In genomic region chr2:109145286-109145685, GRCh38 we compare ENCODE assay signal across 15 cellular contexts. TPM values are rescaled to one million over a fixed set of nuclear protein-coding genes. Genes with fewer than 3 reads are reported as not detected.
DNase-seq lines count a peak whose midpoint lies in the region; ATAC-seq and TF ChIP-seq lines count a peak whose summit lies in the region.
"Had no signal": no experiment of that assay in that cellular context is flagged by ENCODE, and none has a peak within 500 bp of the region (broad histone marks: within the 10 kb centered on the region; RNA-seq: fewer than 3 reads in every experiment).

No MANE protein-coding gene starts in this region.

- peaks cover 37% of the 10 kb centered on the region for H3K4me1 Mint-ChIP-seq in activated CD4-positive, alpha-beta T cell treated with anti-CD3 and anti-CD28 coated beads, Interleukin-2, amount 10 ng/mL, durations not matched to agents 7 days and 5 days
- H3K4me1 Mint-ChIP-seq in effector memory CD8-positive, alpha-beta T cell (ENCODE audit: low read depth in 2 of 2) = peaks cover 14 to 21% of the 10 kb centered on the region in 2 donors
- H3K4me1 Mint-ChIP-seq: CD14-positive monocyte had no signal

- H3K4me2 ChIP-seq in Loucy (ENCODE audit: low read depth, low read length, poor library complexity, severe bottlenecking) (peak overlapping the region; percentile 83), neuronal stem cell (ENCODE audit: insufficient read depth, low read length, poor library complexity, severe bottlenecking) (no peak overlapping the region)

- peak overlapping the region; percentile 44 for H3K23ac ChIP-seq in neuronal stem cell (ENCODE audit: low read depth, low read length, poor library complexity)

- TF ChIP-seq CTCF in Loucy (conservative IDR thresholded peaks at IDR 0.05; ENCODE audit: low read length) (no peak), dorsolateral prefrontal cortex (IDR thresholded peaks at IDR 0.05 in 54 of 56, conservative IDR thresholded peaks at IDR 0.05 in 2 of 56; ENCODE audit: low read depth in 1 of 56, partially characterized antibody in 56 of 56) (no peak)

- H2AK5ac ChIP-seq in neuronal stem cell (ENCODE audit: low read depth, low read length) = no peak overlapping the region

- no peaks in the 10 kb centered on the region for H3K27me3 ChIP-seq in Loucy (ENCODE audit: insufficient read depth, low read length, poor library complexity, severe bottlenecking)
- no peaks in the 10 kb centered on the region for H3K27me3 ChIP-seq in neuronal stem cell (ENCODE audit: control insufficient read depth in 3 of 3, insufficient read depth in 3 of 3, low read depth in 1 of 3, low read length in 3 of 3)
- H3K27me3 ChIP-seq in dorsolateral prefrontal cortex = no peaks in the 10 kb centered on the region

- peak overlapping the region; percentile 67 for H3K9ac ChIP-seq in Loucy (ENCODE audit: low read depth, low read length, poor library complexity, severe bottlenecking)
- H3K9ac ChIP-seq in neuronal stem cell (ENCODE audit: low read depth, low read length, poor library complexity) = peak overlapping the region; percentile 27

- no peak overlapping the region for H2BK12ac ChIP-seq in neuronal stem cell (ENCODE audit: low read length)

- H3K36me3 Mint-ChIP-seq in activated CD4-positive, alpha-beta T cell treated with anti-CD3 and anti-CD28 coated beads, Interleukin-2, amount 10 ng/mL, durations not matched to agents 7 days and 5 days (ENCODE audit: low read depth) = no peaks in the 10 kb centered on the region
- no peaks in the 10 kb centered on the region for H3K36me3 Mint-ChIP-seq in effector memory CD8-positive, alpha-beta T cell (ENCODE audit: insufficient read depth)
- no peaks in the 10 kb centered on the region for H3K36me3 Mint-ChIP-seq in activated naive CD4-positive, alpha-beta T cell treated with anti-CD3 and anti-CD28 coated beads, Interleukin-2, amount 50 U/mL, for 72 hours
- H3K36me3 Mint-ChIP-seq: CD14-positive monocyte had no signal

- CTCF ChIA-PET in activated CD4-positive, alpha-beta T cell treated with anti-CD3 and anti-CD28 coated beads, Interleukin-2, amount 10 ng/mL, durations not matched to agents 7 days and 5 days (lab: Charles Lee) = no interaction called here

- H3K36me3 ChIP-seq in Loucy (ENCODE audit: insufficient read depth, low read length) (no peaks in the 10 kb centered on the region), neuronal stem cell (replicated peaks in 1 of 2; ENCODE audit: control insufficient read depth in 2 of 2, insufficient read depth in 2 of 2, low read length in 2 of 2) (no peaks in the 10 kb centered on the region)

- peak overlapping the region; percentile 43 for H2BK5ac ChIP-seq in neuronal stem cell (ENCODE audit: low read length)

- H3K27me3 Mint-ChIP-seq in activated CD4-positive, alpha-beta T cell treated with anti-CD3 and anti-CD28 coated beads, Interleukin-2, amount 10 ng/mL, durations not matched to agents 7 days and 5 days = peaks cover 25% of the 10 kb centered on the region
- peaks cover 52 to 78% of the 10 kb centered on the region in 2 donors for H3K27me3 Mint-ChIP-seq in effector memory CD8-positive, alpha-beta T cell

- no peak overlapping the region for H3K4ac ChIP-seq in neuronal stem cell (ENCODE audit: low read length)

- no peak for ATAC-seq in effector memory CD8-positive, alpha-beta T cell (replicated peaks)
- no peak for ATAC-seq in activated naive CD4-positive, alpha-beta T cell treated with anti-CD3 and anti-CD28 coated beads, Interleukin-2, amount 50 U/mL, for 72 hours

- no peak overlapping the region for H3K4me3 Mint-ChIP-seq in activated CD4-positive, alpha-beta T cell treated with anti-CD3 and anti-CD28 coated beads, Interleukin-2, amount 10 ng/mL, durations not matched to agents 7 days and 5 days
- peak overlapping the region in 1 of 2 donors; percentile 18 for H3K4me3 Mint-ChIP-seq in effector memory CD8-positive, alpha-beta T cell
- H3K4me3 Mint-ChIP-seq: CD14-positive monocyte, HFFc6 had no signal

- peaks cover 78% of the 10 kb centered on the region for H3K79me2 ChIP-seq in Loucy (ENCODE audit: insufficient read depth, low read length)

- no peaks in the 10 kb centered on the region for H4K20me1 ChIP-seq in Loucy (ENCODE audit: insufficient read depth, low read length, poor library complexity, severe bottlenecking)

- no peaks in the 10 kb centered on the region for H3K79me1 ChIP-seq in neuronal stem cell (ENCODE audit: low read depth, low read length)

- H2BK120ac ChIP-seq in neuronal stem cell (ENCODE audit: low read depth, low read length) = no peak overlapping the region

- H4K8ac ChIP-seq in neuronal stem cell (ENCODE audit: low read depth, low read length) = no peak overlapping the region

- no peak overlapping the region for H4K91ac ChIP-seq in neuronal stem cell (ENCODE audit: low read depth, low read length, poor library complexity)

- H3K27ac ChIP-seq in neuronal stem cell (replicated peaks; ENCODE audit: low read length) = no peak overlapping the region
- H3K27ac ChIP-seq in dorsolateral prefrontal cortex = no peak overlapping the region
- H3K27ac ChIP-seq: HL-60 had no signal

- H3K18ac ChIP-seq in neuronal stem cell (ENCODE audit: low read length) = peak overlapping the region; percentile 2

- H3K27ac Mint-ChIP-seq in activated CD4-positive, alpha-beta T cell treated with anti-CD3 and anti-CD28 coated beads, Interleukin-2, amount 10 ng/mL, durations not matched to agents 7 days and 5 days = peak overlapping the region; percentile 50
- peak overlapping the region; percentile 29 to 69 for H3K27ac Mint-ChIP-seq in effector memory CD8-positive, alpha-beta T cell
- no peak overlapping the region for H3K27ac Mint-ChIP-seq in activated naive CD4-positive, alpha-beta T cell treated with anti-CD3 and anti-CD28 coated beads, Interleukin-2, amount 50 U/mL, for 72 hours
- H3K27ac Mint-ChIP-seq: HFFc6 had no signal

- H3K9me2 ChIP-seq in Loucy (replicated peaks; ENCODE audit: low read depth, low read length) = no peaks in the 10 kb centered on the region

- no peaks in the 10 kb centered on the region for H3K9me3 Mint-ChIP-seq in activated CD4-positive, alpha-beta T cell treated with anti-CD3 and anti-CD28 coated beads, Interleukin-2, amount 10 ng/mL, durations not matched to agents 7 days and 5 days
- H3K9me3 Mint-ChIP-seq in effector memory CD8-positive, alpha-beta T cell = no peaks in the 10 kb centered on the region
- no peaks in the 10 kb centered on the region for H3K9me3 Mint-ChIP-seq in activated naive CD4-positive, alpha-beta T cell treated with anti-CD3 and anti-CD28 coated beads, Interleukin-2, amount 50 U/mL, for 72 hours
- H3K9me3 Mint-ChIP-seq: CD14-positive monocyte, HFFc6 had no signal

- no peak for DNase-seq in activated CD4-positive, alpha-beta T cell treated with anti-CD3 and anti-CD28 coated beads, Interleukin-2, amount 10 ng/mL, durations not matched to agents 7 days and 5 days
- DNase-seq in activated CD4-positive, alpha-beta T cell treated with anti-CD3 and anti-CD28 coated beads, Interleukin-2, amount 50 U/mL, for 48 hours = no peak
- no peak for DNase-seq in effector memory CD8-positive, alpha-beta T cell
- DNase-seq in neuronal stem cell (ENCODE audit: low spot score) (no peak), dorsolateral prefrontal cortex (no peak)
- no peak for DNase-seq in activated naive CD4-positive, alpha-beta T cell treated with anti-CD3 and anti-CD28 coated beads, Interleukin-2, amount 50 U/mL, for 72 hours (ENCODE audit: low spot score in 2 of 2)
- no peak for DNase-seq in stimulated activated CD4-positive, alpha-beta T cell treated with anti-CD3 and anti-CD28 coated beads, Interleukin-1b, Interleukin-23, amount 100 ng/mL, for 48 hours
- DNase-seq: 8988T, DMS53, GF-D8, HCEC 1CT, HFFc6 had no signal

- no peaks in the 10 kb centered on the region for H3K9me3 ChIP-seq in Loucy (ENCODE audit: insufficient read depth, low read depth, low read length)
- peaks cover 0 to 2% of the 10 kb centered on the region in 2 donors for H3K9me3 ChIP-seq in neuronal stem cell (replicated peaks in 1 of 2; ENCODE audit: control insufficient read depth in 2 of 2, insufficient read depth in 1 of 2, low read depth in 1 of 2, low read length in 2 of 2)

- H3K4me3 ChIP-seq in Loucy (ENCODE audit: low read length, poor library complexity, severe bottlenecking) (no peak overlapping the region), neuronal stem cell (ENCODE audit: low read length in 2 of 2) (no peak overlapping the region), dorsolateral prefrontal cortex (no peak overlapping the region)

- H3F3A ChIP-seq in Loucy (ENCODE audit: low read depth) = no peaks in the 10 kb centered on the region

- POLR2A ChIA-PET in activated CD4-positive, alpha-beta T cell treated with anti-CD3 and anti-CD28 coated beads, Interleukin-2, amount 10 ng/mL, durations not matched to agents 7 days and 5 days (lab: Charles Lee) = no interaction called here

- no peak overlapping the region for H2BK15ac ChIP-seq in neuronal stem cell (ENCODE audit: low read length)

- H3K14ac ChIP-seq in neuronal stem cell (ENCODE audit: low read length) = no peak overlapping the region

- intact Hi-C loops in dorsolateral prefrontal cortex (cut with DNase I) = no loop called here

- WGBS in neuronal stem cell (ENCODE audit: extremely low coverage in 2 of 2, insufficient read length in 2 of 2, insufficient replicate concordance in 1 of 2), 2 donors = no CpG with 5 or more reads among the region's 12 CpGs

- H2AFZ ChIP-seq in Loucy (ENCODE audit: low read length) = no peak overlapping the region
- no peak overlapping the region for H2AFZ ChIP-seq in neuronal stem cell (ENCODE audit: low read length)

- peaks cover 69% of the 10 kb centered on the region for H3K4me1 ChIP-seq in Loucy (ENCODE audit: insufficient read depth, low read length, poor library complexity, severe bottlenecking)
- H3K4me1 ChIP-seq in neuronal stem cell (ENCODE audit: control insufficient read depth in 2 of 2, insufficient read depth in 1 of 2, low read depth in 1 of 2, low read length in 2 of 2) = no peaks in the 10 kb centered on the region

RNA-seq across cellular contexts. Expression of gene SH3RF3, which starts 16.3 kb away (rescaled TPM):
- total RNA-seq in activated CD4-positive, alpha-beta T cell treated with anti-CD3 and anti-CD28 coated beads, Interleukin-2, amount 10 ng/mL, durations not matched to agents 7 days and 5 days = under 1 TPM; 0.08 to 0.17 TPM
- polyA plus RNA-seq in neuronal stem cell (2013, experiment 1 of 2) = 0.07 TPM
- 0.08 TPM for polyA plus RNA-seq in neuronal stem cell (2013, experiment 2 of 2)
- total RNA-seq in activated naive CD4-positive, alpha-beta T cell treated with anti-CD3 and anti-CD28 coated beads, Interleukin-2, amount 50 U/mL, for 72 hours = 1 to 10 TPM; 1.0 to 1.7 TPM
- total RNA-seq in dorsolateral prefrontal cortex = 10 to 100 TPM in 98 of 120 experiments, 1 to 10 TPM in 22; 6.1 to 18.7 (median 11.5) TPM

Comparison
In these comparisons a context has a peak if more than half of its experiments do, and no peak if none do; other contexts are left out.
1. H3K27ac Mint-ChIP-seq: peak in activated CD4-positive, alpha-beta T cell treated with anti-CD3 and anti-CD28 coated beads, Interleukin-2, amount 10 ng/mL, durations not matched to agents 7 days and 5 days (single experiment) and effector memory CD8-positive, alpha-beta T cell (2 of 2); none in activated naive CD4-positive, alpha-beta T cell treated with anti-CD3 and anti-CD28 coated beads, Interleukin-2, amount 50 U/mL, for 72 hours (0 of 2).